ENCODE assay signal across 7 cellular contexts in the genomic region with DNA sequence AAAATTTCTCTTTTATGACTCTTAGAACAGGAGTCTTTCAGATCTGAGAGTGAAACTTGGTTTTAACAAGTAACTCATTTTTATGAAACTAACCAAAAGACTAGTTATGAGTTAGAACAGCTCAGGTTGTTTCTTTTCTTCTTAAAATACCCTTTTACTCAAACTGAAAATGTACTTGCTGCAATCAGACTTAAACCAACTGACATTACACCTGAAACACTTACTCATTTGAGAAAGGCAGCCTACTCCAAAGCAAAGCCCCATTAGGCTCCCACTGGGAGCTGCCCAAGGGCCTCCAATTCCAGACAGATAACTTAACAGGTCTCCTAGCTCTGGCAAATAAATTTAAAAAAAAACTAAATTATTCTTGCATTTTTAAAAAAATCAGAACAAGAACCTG. TPM values are rescaled to one million over a fixed set of nuclear protein-coding genes. Genes with fewer than 3 reads are reported as not detected.
DNase-seq lines count a peak whose midpoint lies in the region; ATAC-seq, FAIRE-seq and TF ChIP-seq lines count a peak whose summit lies in the region.

No MANE protein-coding gene starts in this region.

- BruUV-seq in HepG2 (replicated peaks; lab: Mats Ljungman, UMichigan) = no TSS peak

- H3K36me3 Mint-ChIP-seq in activated CD4-positive, alpha-beta memory T cell treated with anti-CD3 and anti-CD28 coated beads, Interleukin-2, amount 10 ng/mL, durations not matched to agents 7 days and 5 days (ENCODE audit: low read depth) = peaks cover 39% of the 10 kb centered on the region

- in situ Hi-C loops in HepG2 (cut with HindIII; ENCODE audit: extremely low pct_ligation_motif_present, low pct_unique_long_range_greater_than_20kb) = loop anchor here (10.0 kb wide), 1 partner anchor 328 kb away; no protein-coding TSS in a partner anchor

- TF ChIP-seq CTCF in HepG2 (CRISPR knock-in tag; IDR thresholded peaks at IDR 0.05) = no peak

- H3K27ac Mint-ChIP-seq in activated CD4-positive, alpha-beta memory T cell treated with anti-CD3 and anti-CD28 coated beads, Interleukin-2, amount 10 ng/mL, durations not matched to agents 7 days and 5 days = peak overlapping the region; percentile 94

- peaks cover 3% of the 10 kb centered on the region for H3K9me3 Mint-ChIP-seq in activated CD4-positive, alpha-beta memory T cell treated with anti-CD3 and anti-CD28 coated beads, Interleukin-2, amount 10 ng/mL, durations not matched to agents 7 days and 5 days

- ATAC-seq in GM18858 (IDR thresholded peaks at IDR 0.05; ENCODE audit: unreplicated experiment) = peak; percentile 52
- peak; percentile 24 for ATAC-seq in HG02623 (IDR thresholded peaks at IDR 0.05; ENCODE audit: unreplicated experiment)
- no peak for ATAC-seq in HepG2

- H3K4me3 ChIP-seq in HepG2 (replicated peaks in 1 of 3; ENCODE audit: insufficient read depth in 1 of 3, low read depth in 2 of 3, low read length in 3 of 3) = peak overlapping the region; percentile 96 to 99 (median 99); a peak in 5 of 6 replicates

- no peak for DNase-seq in activated CD4-positive, alpha-beta memory T cell treated with anti-CD3 and anti-CD28 coated beads, Interleukin-2, amount 10 ng/mL, durations not matched to agents 7 days and 5 days
- no peak for DNase-seq in HepG2 (ENCODE audit: low spot score)
- no peak for DNase-seq in retina
- no peak for DNase-seq in KG1 (lab: John Stamatoyannopoulos, UW)
- DNase-seq in NCI-H2081 (lab: John Stamatoyannopoulos, UW) = no peak

- H2AFZ ChIP-seq in HepG2 (ENCODE audit: low read length) = no peak overlapping the region

- POLR2A ChIA-PET in activated CD4-positive, alpha-beta memory T cell treated with anti-CD3 and anti-CD28 coated beads, Interleukin-2, amount 10 ng/mL, durations not matched to agents 7 days and 5 days (lab: Charles Lee) = interaction anchor here (1.0 to 5.2 kb wide), 13 partner anchors 7 to 472 kb away, joined by 3 to 140 read pairs (median 26); no protein-coding TSS in a partner anchor
- POLR2A ChIA-PET in HepG2 (lab: Yijun Ruan, JAX) = no interaction called here

- no peak for TF ChIP-seq POLR2A in HepG2 (IDR thresholded peaks at IDR 0.05; ENCODE audit: insufficient read depth in 1 of 2, low read depth in 2 of 2, low read length in 2 of 2)

- TF ChIP-seq RAD21 in HepG2 (CRISPR knock-in tag; IDR thresholded peaks at IDR 0.05) = no peak

- H3K4me1 ChIP-seq in HepG2 (ENCODE audit: insufficient read depth, low read length) = peaks cover 51% of the 10 kb centered on the region

- peaks cover 79% of the 10 kb centered on the region for H3K79me2 ChIP-seq in HepG2 (ENCODE audit: insufficient read depth, low read length)

- H3K27me3 ChIP-seq in HepG2 (ENCODE audit: control insufficient read depth in 1 of 2, insufficient read depth in 2 of 2, low read length in 2 of 2) = no peaks in the 10 kb centered on the region; a peak in 1 of 5 replicates

- peak overlapping the region; percentile 94; the same call in 1 of the 2 replicates for H3K9ac ChIP-seq in HepG2 (ENCODE audit: insufficient read depth, low read depth, low read length)

- H3K36me3 ChIP-seq in HepG2 (replicated peaks in 1 of 2; ENCODE audit: control insufficient read depth in 1 of 2, insufficient read depth in 2 of 2, low read length in 2 of 2) = no peaks in the 10 kb centered on the region; a peak in 1 of 5 replicates

- H3K27me3 Mint-ChIP-seq in activated CD4-positive, alpha-beta memory T cell treated with anti-CD3 and anti-CD28 coated beads, Interleukin-2, amount 10 ng/mL, durations not matched to agents 7 days and 5 days = no peaks in the 10 kb centered on the region

- intact Hi-C loops in HepG2 (cut with micrococcal nuclease; ENCODE audit: unreplicated experiment) = loop anchor here (5.0 kb wide), 3 partner anchors 41 to 261 kb away; no protein-coding TSS in a partner anchor

- H3K4me3 Mint-ChIP-seq in activated CD4-positive, alpha-beta memory T cell treated with anti-CD3 and anti-CD28 coated beads, Interleukin-2, amount 10 ng/mL, durations not matched to agents 7 days and 5 days = peak overlapping the region; percentile 89

- H3K27ac ChIP-seq in HepG2 (ENCODE audit: extremely low read length, insufficient read depth, low read length) = no peak overlapping the region

- TF ChIP-seq EP300 in HepG2 (IDR thresholded peaks at IDR 0.05; ENCODE audit: low read depth in 2 of 2, low read length in 2 of 2) = no peak
- no peak for TF ChIP-seq EP300 in HepG2 (CRISPR knock-in tag; IDR thresholded peaks at IDR 0.05; ENCODE audit: borderline replicate concordance)

- peak overlapping the region; percentile 84 for H3K4me2 ChIP-seq in HepG2 (ENCODE audit: low read depth, low read length)

- peaks cover 59% of the 10 kb centered on the region for H4K20me1 ChIP-seq in HepG2 (ENCODE audit: insufficient read depth, low read length)

- no peak for FAIRE-seq in HepG2 (lab: Jason Lieb, UNC)

- H3K9me3 ChIP-seq in HepG2 (ENCODE audit: low read length) = no peaks in the 10 kb centered on the region

- H3K4me1 Mint-ChIP-seq in activated CD4-positive, alpha-beta memory T cell treated with anti-CD3 and anti-CD28 coated beads, Interleukin-2, amount 10 ng/mL, durations not matched to agents 7 days and 5 days = peaks cover 52% of the 10 kb centered on the region

- CTCF ChIA-PET in activated CD4-positive, alpha-beta memory T cell treated with anti-CD3 and anti-CD28 coated beads, Interleukin-2, amount 10 ng/mL, durations not matched to agents 7 days and 5 days (lab: Charles Lee) = no interaction called here
- CTCF ChIA-PET in HepG2 (lab: Yijun Ruan, JAX; ENCODE audit: low intra/inter-chr PET ratio, low total read pairs) = no interaction called here

TF ChIP-seq in HepG2, 621 proteins besides CTCF, POLR2A, EP300 and RAD21:
- TF ChIP-seq ZNF776 (CRISPR knock-in tag; IDR thresholded peaks at IDR 0.05) = no peak
- TF ChIP-seq ARNT2 (CRISPR knock-in tag; IDR thresholded peaks at IDR 0.05; ENCODE audit: low read depth) = no peak
- TF ChIP-seq NPAS2 (CRISPR knock-in tag; IDR thresholded peaks at IDR 0.05; ENCODE audit: borderline replicate concordance) = no peak
- TF ChIP-seq ZNF720 (CRISPR knock-in tag; IDR thresholded peaks at IDR 0.05) = no peak
- TF ChIP-seq NFIB (CRISPR knock-in tag; IDR thresholded peaks at IDR 0.05; ENCODE audit: borderline replicate concordance) = no peak
- TF ChIP-seq ARID3A (IDR thresholded peaks at IDR 0.05; ENCODE audit: low read depth, low read length) = no peak
- no peak for TF ChIP-seq SSRP1 (CRISPR knock-in tag; IDR thresholded peaks at IDR 0.05)
- TF ChIP-seq ZNF484 (CRISPR knock-in tag; IDR thresholded peaks at IDR 0.05; ENCODE audit: borderline replicate concordance, low read depth) = no peak
- TF ChIP-seq ZNF230 (CRISPR knock-in tag; IDR thresholded peaks at IDR 0.05) = no peak
- no peak for TF ChIP-seq ZNF83 (CRISPR knock-in tag; IDR thresholded peaks at IDR 0.05; ENCODE audit: borderline replicate concordance)

RNA-seq across cellular contexts. Expression of gene FOXO1, which starts 3.6 kb away (rescaled TPM):
- 10 to 100 TPM; 31.6 to 32.2 TPM for total RNA-seq in activated CD4-positive, alpha-beta memory T cell treated with anti-CD3 and anti-CD28 coated beads, Interleukin-2, amount 10 ng/mL, durations not matched to agents 7 days and 5 days
- 8.1 and 13.8 TPM in 2 replicates for total RNA-seq in HepG2 (2016; rRNA removed; fragmentation: Illumina TruSeq; extraction: Trizol)
- total RNA-seq in HepG2 (2016; cell fraction: cytosol; rRNA removed; fragmentation: Illumina TruSeq; extraction: Trizol; ENCODE audit: low read depth) = 16.8 and 17.8 TPM in 2 replicates
- 7.8 and 12.3 TPM in 2 replicates for total RNA-seq in HepG2 (2016; cell fraction: insoluble cytoplasmic fraction; rRNA removed; fragmentation: Illumina TruSeq; extraction: Trizol)
- 15.3 and 15.4 TPM in 2 replicates for total RNA-seq in HepG2 (2016; cell fraction: membrane; rRNA removed; fragmentation: Illumina TruSeq; extraction: Trizol)
- 14.4 and 14.7 TPM in 2 replicates for total RNA-seq in HepG2 (2016; cell fraction: nucleus; rRNA removed; fragmentation: Illumina TruSeq; extraction: Trizol)
- polyA plus RNA-seq in HepG2 (2011; rRNA removed) = 10.9 and 13.1 TPM in 2 replicates
- 8.3 and 8.4 TPM in 2 replicates for polyA plus RNA-seq in HepG2 (2011; cell fraction: cytosol; rRNA removed)
- 12.9 and 17.5 TPM in 2 replicates for polyA plus RNA-seq in HepG2 (2011; cell fraction: nucleus; rRNA removed)
- 8.8 and 12.0 TPM in 2 replicates for polyA plus RNA-seq in HepG2 (2012)
- 0.25 TPM in 2 replicates for polyA plus RNA-seq in HepG2 (2016; cell fraction: cytosol; fragmentation: Illumina TruSeq; extraction: Trizol; ENCODE audit: low read depth)
- 10.3 and 10.9 TPM in 2 replicates for polyA plus RNA-seq in HepG2 (2016; cell fraction: insoluble cytoplasmic fraction; fragmentation: Illumina TruSeq; extraction: Trizol; ENCODE audit: low read depth)
- 1.5 and 2.0 TPM in 2 replicates for polyA plus RNA-seq in HepG2 (2016; cell fraction: membrane; fragmentation: Illumina TruSeq; extraction: Trizol; ENCODE audit: low read depth)
- 9.4 and 9.9 TPM in 2 replicates for polyA plus RNA-seq in HepG2 (2016; cell fraction: nucleus; fragmentation: Illumina TruSeq; extraction: Trizol; ENCODE audit: insufficient read depth, low read depth)
- 4.3 and 53.3 TPM in 2 replicates for polyA minus RNA-seq in HepG2 (2011; rRNA and poly(A)+ RNA removed; ENCODE audit: low replicate concordance)
- polyA minus RNA-seq in HepG2 (2011; cell fraction: cytosol; rRNA and poly(A)+ RNA removed) = 28.8 and 31.7 TPM in 2 replicates
- polyA minus RNA-seq in HepG2 (2011; cell fraction: nucleus; rRNA and poly(A)+ RNA removed) = 63.8 and 73.3 TPM in 2 replicates
